20 cellular contexts compared by ENCODE assay signal in genomic region chr12:14325716-14326343, GRCh38. TPM values are rescaled to one million over a fixed set of nuclear protein-coding genes. Genes with fewer than 3 reads are reported as not detected.
A peak's percentile ranks its signal among the peaks of the same experiment; 100 is the strongest.
DNase-seq lines count a peak whose midpoint lies in the region; TF ChIP-seq lines count a peak whose summit lies in the region.
"Had no signal": no experiment of that assay in that cellular context is flagged by ENCODE, and none has a peak within 500 bp of the region (broad histone marks: within the 10 kb centered on the region; RNA-seq: fewer than 3 reads in every experiment).

No MANE protein-coding gene starts in this region.

- peak overlapping the region; percentile 24; the same call in 1 of the 2 replicates for H3K4me2 ChIP-seq in DOHH2 (ENCODE audit: low read length)
- H3K4me2 ChIP-seq in Karpas-422 (ENCODE audit: low read depth, low read length, poor library complexity, severe bottlenecking): peak overlapping the region; percentile 24
- H3K4me2 ChIP-seq: A549, GM23338 had no signal

- H3K27me3 Mint-ChIP-seq in chondrocyte (ENCODE audit: low read depth): no peaks in the 10 kb centered on the region
- H3K27me3 Mint-ChIP-seq: CD4-positive, alpha-beta memory T cell had no signal

- H3F3A ChIP-seq in DOHH2 (ENCODE audit: control insufficient read depth, insufficient read depth): no peaks in the 10 kb centered on the region

- H3K27me3 ChIP-seq in DOHH2 (ENCODE audit: control insufficient read depth, low read length) (no peaks in the 10 kb centered on the region), Karpas-422 (ENCODE audit: low read length) (no peaks in the 10 kb centered on the region)

- H2AFZ ChIP-seq in Karpas-422 (ENCODE audit: low read length): peak overlapping the region; percentile 4; the same call in 1 of the 2 replicates
- H2AFZ ChIP-seq: GM23338 had no signal

- CTCF ChIA-PET in HEK293 (lab: Yijun Ruan, JAX): interaction anchor here (0.6 kb wide), 1 partner anchor 51 kb away, joined by 3 read pairs; no protein-coding TSS in a partner anchor

- H3K36me3 Mint-ChIP-seq in chondrocyte (ENCODE audit: low read depth): no peaks in the 10 kb centered on the region
- H3K36me3 Mint-ChIP-seq: CD4-positive, alpha-beta memory T cell had no signal

- H3K4me1 ChIP-seq in DOHH2 (ENCODE audit: control insufficient read depth, low read length) (peaks cover 23% of the 10 kb centered on the region), HEK293 (ENCODE audit: control insufficient read depth, insufficient read depth, low read length) (no peaks in the 10 kb centered on the region), Karpas-422 (ENCODE audit: low read length) (peaks cover 31% of the 10 kb centered on the region)
- H3K4me1 ChIP-seq: A549, HAP-1 had no signal

- peaks cover 4% of the 10 kb centered on the region for H3K9me3 Mint-ChIP-seq in chondrocyte (ENCODE audit: low read depth)

- H3K4me3 Mint-ChIP-seq in chondrocyte (ENCODE audit: unreplicated experiment): no peak overlapping the region
- H3K4me3 Mint-ChIP-seq: CD4-positive, alpha-beta memory T cell; GM23338 had no signal

- no peak overlapping the region for H3K27ac ChIP-seq in DOHH2 (ENCODE audit: low read depth, low read length)
- H3K27ac ChIP-seq in HEK293 (ENCODE audit: extremely low read depth, low read depth, low read length): no peak overlapping the region
- H3K27ac ChIP-seq in Karpas-422 (ENCODE audit: low read length): no peak overlapping the region
- H3K27ac ChIP-seq in caudate nucleus (ENCODE audit: low read depth, low read length): peak overlapping the region; percentile 16
- H3K27ac ChIP-seq: A549 had no signal

- H3K9me3 ChIP-seq in DOHH2 (ENCODE audit: control insufficient read depth, insufficient read depth, low read length): no peaks in the 10 kb centered on the region
- no peaks in the 10 kb centered on the region for H3K9me3 ChIP-seq in HEK293 (ENCODE audit: control insufficient read depth, insufficient read depth, low read depth, low read length)
- H3K9me3 ChIP-seq in Karpas-422 (ENCODE audit: low read length): no peaks in the 10 kb centered on the region
- H3K9me3 ChIP-seq: HAP-1 had no signal

- no peak overlapping the region for H3K27ac Mint-ChIP-seq in chondrocyte (ENCODE audit: unreplicated experiment)
- H3K27ac Mint-ChIP-seq: CD4-positive, alpha-beta memory T cell; GM23338 had no signal

- peak; percentile 60 for DNase-seq in Karpas-422
- peak in 29 of 61 donors; percentile 1 to 64 (median 4) for DNase-seq in caudate nucleus (lab: John Stamatoyannopoulos, UW)
- DNase-seq in stimulated activated CD4-positive, alpha-beta T cell treated with anti-CD3 and anti-CD28 coated beads, Interleukin-4, amount 100 ng/mL, for 4 hours: no peak
- DNase-seq in SHP77 (lab: John Stamatoyannopoulos, UW): no peak
- DNase-seq in chondrocyte (ENCODE audit: low spot score): no peak
- no peak for DNase-seq in NCI-H2107 treated with DMSO at 0.1 percent for 48 hours (lab: John Stamatoyannopoulos, UW; ENCODE audit: unreplicated experiment)
- DNase-seq: 8988T; ACHN; C1 segment of cervical spinal cord; Calu3; CD4-positive, alpha-beta memory T cell; COR-L47; DND-41; EL; GDM1 had no signal

- H3K9ac ChIP-seq in Karpas-422 (ENCODE audit: low read length): no peak overlapping the region; the same call in 1 of the 2 replicates

- no peaks in the 10 kb centered on the region for H4K20me1 ChIP-seq in DOHH2 (ENCODE audit: control insufficient read depth, insufficient read depth, low read depth, low read length)
- no peaks in the 10 kb centered on the region for H4K20me1 ChIP-seq in Karpas-422 (ENCODE audit: insufficient read depth, low read depth, low read length)

- H3K79me2 ChIP-seq in DOHH2 (ENCODE audit: control insufficient read depth, low read length) (no peaks in the 10 kb centered on the region), Karpas-422 (ENCODE audit: low read length) (no peaks in the 10 kb centered on the region)

- H3K4me3 ChIP-seq in DOHH2 (ENCODE audit: low read length) (0 out of 2 replicates have a peak overlapping the region, but pooled peaks have one; percentile 24), HEK293 (ENCODE audit: low read depth, low read length) (no peak overlapping the region), Karpas-422 (ENCODE audit: low read length) (no peak overlapping the region)
- H3K4me3 ChIP-seq: A549, GM23338, HAP-1 had no signal

- POLR2A ChIA-PET in HEK293 (lab: Yijun Ruan, JAX): no interaction called here

- H3K36me3 ChIP-seq in DOHH2 (ENCODE audit: control insufficient read depth, low read length) (no peaks in the 10 kb centered on the region), HEK293 (ENCODE audit: control insufficient read depth in 2 of 2, insufficient read depth in 1 of 2, low read length in 2 of 2) (no peaks in the 10 kb centered on the region), Karpas-422 (ENCODE audit: insufficient read depth, low read length) (peaks cover 2% of the 10 kb centered on the region; the same call in 1 of the 2 replicates)
- H3K36me3 ChIP-seq: HAP-1 had no signal

- TF ChIP-seq CTCF in DOHH2 (IDR thresholded peaks at IDR 0.05; ENCODE audit: low read depth, low read length, poor library complexity, severe bottlenecking) (no peak), HEK293 (tag by site-specific recombination; IDR thresholded peaks at IDR 0.05) (no peak), chondrocyte (IDR thresholded peaks at IDR 0.05) (no peak)

- peaks cover 15% of the 10 kb centered on the region for H3K4me1 Mint-ChIP-seq in chondrocyte (ENCODE audit: low read depth)
- H3K4me1 Mint-ChIP-seq: CD4-positive, alpha-beta memory T cell; GM23338 had no signal

- H3K9me2 ChIP-seq in DOHH2 (replicated peaks; ENCODE audit: control insufficient read depth, low read length) (no peaks in the 10 kb centered on the region), Karpas-422 (replicated peaks; ENCODE audit: insufficient read depth, low read length) (no peaks in the 10 kb centered on the region)

TF ChIP-seq in HEK293, 187 proteins besides CTCF, POLR2A, EP300 and RAD21:
- TF ChIP-seq ZNF596 (tag by site-specific recombination; IDR thresholded peaks at IDR 0.05) (no peak), ATF2 (tag by site-specific recombination; IDR thresholded peaks at IDR 0.05; ENCODE audit: low read depth) (0 out of 2 replicates have a peak, but pooled peaks have one; percentile 54), ZNF37A (tag by site-specific recombination; IDR thresholded peaks at IDR 0.05) (no peak), ZFHX2 (tag by site-specific recombination; conservative IDR thresholded peaks at IDR 0.05) (no peak), ZNF664 (tag by site-specific recombination; IDR thresholded peaks at IDR 0.05) (no peak), YY1 (tag by site-specific recombination; IDR thresholded peaks at IDR 0.05) (no peak), KLF9 (tag by site-specific recombination; IDR thresholded peaks at IDR 0.05; ENCODE audit: low read depth) (no peak), ZNF146 (tag by site-specific recombination; IDR thresholded peaks at IDR 0.05) (no peak)

RNA-seq across cellular contexts. Expression of gene ATF7IP, which starts 39.7 kb away (rescaled TPM):
- total RNA-seq in Karpas-422 (2014; rRNA removed; shearing (Covaris generic); ENCODE audit: low replicate concordance): 32.8 and 88.4 TPM in 2 replicates
- 45.9 to 79.9 TPM (median 50.4 TPM) in 3 replicates for total RNA-seq in chondrocyte
